29 cellular contexts compared by ENCODE assay signal in genomic region chr1:35847935-35848565, GRCh38. TPM values are rescaled to one million over a fixed set of nuclear protein-coding genes. Genes with fewer than 3 reads are reported as not detected.
DNase-seq lines count a peak whose midpoint lies in the region; ATAC-seq, FAIRE-seq and TF ChIP-seq lines count a peak whose summit lies in the region.
"Had no signal": no experiment of that assay in that cellular context is flagged by ENCODE, and none has a peak within 500 bp of the region (broad histone marks: within the 10 kb centered on the region; RNA-seq: fewer than 3 reads in every experiment).

No MANE protein-coding gene starts in this region.

- no peak overlapping the region for H2AFZ ChIP-seq in K562 (ENCODE audit: low read depth, low read length)
- H2AFZ ChIP-seq: GM23248, hepatocyte had no signal

- H3K9me3 ChIP-seq in K562 (replicated peaks; ENCODE audit: control insufficient read depth, insufficient read depth, low read depth, low read length) = no peaks in the 10 kb centered on the region
- H3K9me3 ChIP-seq in neutrophil = no peaks in the 10 kb centered on the region
- H3K9me3 ChIP-seq: breast epithelium, prostate gland, testis, vagina had no signal

- TF ChIP-seq RAD21 in K562 (CRISPR knock-in tag; conservative IDR thresholded peaks at IDR 0.05 in 1 of 2, IDR thresholded peaks at IDR 0.05 in 1 of 2) = no peak

- BruUV-seq in K562 (replicated peaks; lab: Mats Ljungman, UMichigan) = no TSS peak

- H3K27me3 ChIP-seq in K562 (ENCODE audit: control insufficient read depth in 2 of 2, insufficient read depth in 2 of 2, low read length in 2 of 2) (no peaks in the 10 kb centered on the region), neutrophil (no peaks in the 10 kb centered on the region)
- H3K27me3 ChIP-seq: breast epithelium, foreskin keratinocyte, hepatocyte, testis, vagina had no signal

- CTCF ChIA-PET in K562 (lab: Yijun Ruan, JAX; ENCODE audit: low intra/inter-chr PET ratio) = no interaction called here

- intact Hi-C loops in K562 (cut with micrococcal nuclease) = no loop called here

- no peak overlapping the region for H3K9ac ChIP-seq in K562 (ENCODE audit: insufficient read depth in 1 of 2, low read depth in 2 of 2, low read length in 2 of 2)
- H3K9ac ChIP-seq: GM23248, KMS-11 had no signal

- H4K20me1 ChIP-seq in K562 (replicated peaks; ENCODE audit: control insufficient read depth, insufficient read depth, low read length) = no peaks in the 10 kb centered on the region

- H3K79me2 ChIP-seq in K562 (ENCODE audit: control insufficient read depth, insufficient read depth, low read length) = no peaks in the 10 kb centered on the region
- H3K79me2 ChIP-seq: hepatocyte had no signal

- no peak overlapping the region for H3K27ac ChIP-seq in K562 (ENCODE audit: extremely low read depth, low read depth, low read length)
- peak overlapping the region; percentile 72 for H3K27ac ChIP-seq in neutrophil
- H3K27ac ChIP-seq: 22Rv1, breast epithelium, foreskin keratinocyte, GM23248, hepatocyte, KMS-11, prostate gland, testis, vagina, VCaP had no signal

- no peaks in the 10 kb centered on the region for H3K9me1 ChIP-seq in K562 (ENCODE audit: control insufficient read depth, insufficient read depth, low read length)

- TF ChIP-seq POLR2A in K562 (conservative IDR thresholded peaks at IDR 0.05) = no peak

- H3K4me1 ChIP-seq in K562 (replicated peaks in 1 of 2; ENCODE audit: control insufficient read depth in 2 of 2, insufficient read depth in 2 of 2, low read length in 2 of 2) (no peaks in the 10 kb centered on the region), neutrophil (ENCODE audit: control insufficient read depth in 1 of 2, insufficient read depth in 1 of 2, low read depth in 1 of 2, low read length in 1 of 2) (peaks cover 10 to 14% of the 10 kb centered on the region in 2 experiments)
- H3K4me1 ChIP-seq: foreskin keratinocyte, prostate gland had no signal

- no peak for ATAC-seq in K562
- ATAC-seq: CD8-positive, alpha-beta T cell; esophagus mucosa; foreskin keratinocyte; left lobe of liver had no signal

- in situ Hi-C loops in K562 (cut with MboI) = no loop called here

- POLR2A ChIA-PET in K562 (lab: Yijun Ruan, JAX) = interaction anchor here (1.0 to 1.6 kb wide), 2 partner anchors 17 to 45 kb away, joined by 5 read pairs; no protein-coding TSS in a partner anchor

- DNase-seq in NOMO-1 (lab: John Stamatoyannopoulos, UW; ENCODE audit: unreplicated experiment in 2 of 2) (peak; percentile 26 to 45), NOMO-1 treated with dmso at 0.1 percent for 144 hours (lab: John Stamatoyannopoulos, UW; ENCODE audit: unreplicated experiment) (no peak), MV-4-11 (lab: John Stamatoyannopoulos, UW) (peak; percentile 61), K562 (ENCODE audit: extremely low read depth in 1 of 4, low spot score in 3 of 4) (no peak), NCI-H524 (lab: John Stamatoyannopoulos, UW) (no peak), NCI-H1436 treated with DMSO at 0.1 percent for 48 hours (lab: John Stamatoyannopoulos, UW) (no peak), SHP77 (lab: John Stamatoyannopoulos, UW) (no peak)
- DNase-seq: activated CD4-positive, alpha-beta T cell treated with anti-CD3 and anti-CD28 coated beads, Interleukin-2, amount 50 U/mL, for 1 hour; activated naive CD4-positive, alpha-beta T cell treated with anti-CD3 and anti-CD28 coated beads for 36 hours; CD8-positive, alpha-beta T cell; effector memory CD4-positive, alpha-beta T cell; foreskin keratinocyte; GM23248; naive B cell; NCI-H1694 treated with DMSO at 0.1 percent for 48 hours; NCI-H524 treated with DMSO at 0.1 percent for 48 hours; NK-92 treated with Interleukin-12 subunit alpha and Interleukin-12 subunit beta, amount 100 ng/mL, for 24 hours; stimulated activated naive CD4-positive, alpha-beta T cell treated with Interleukin-2 at 50 U/mL for 16 hours; testis had no signal

- FAIRE-seq in K562 (lab: Jason Lieb, UNC) = no peak

- no peak for TF ChIP-seq EP300 in K562 (IDR thresholded peaks at IDR 0.05; ENCODE audit: low read length)

- TF ChIP-seq CTCF in K562 (IDR thresholded peaks at IDR 0.05 in 2 of 3, conservative IDR thresholded peaks at IDR 0.05 in 1 of 3; ENCODE audit: insufficient read depth in 2 of 3, low read depth in 1 of 3, low read length in 3 of 3) = no peak
- TF ChIP-seq CTCF in neutrophil (IDR thresholded peaks at IDR 0.05) = no peak

- H3K4me2 ChIP-seq in K562 (ENCODE audit: insufficient read depth, low read length) = no peak overlapping the region
- H3K4me2 ChIP-seq: hepatocyte, KMS-11 had no signal

- H3K36me3 ChIP-seq in K562 (ENCODE audit: control insufficient read depth, insufficient read depth, low read length) (no peaks in the 10 kb centered on the region; the same call in 2 of the 3 replicates), neutrophil (peaks cover 89% of the 10 kb centered on the region)
- H3K36me3 ChIP-seq: prostate gland had no signal

- no peak overlapping the region for H3K4me3 ChIP-seq in K562
- peak overlapping the region; percentile 5 to 6 for H3K4me3 ChIP-seq in neutrophil (ENCODE audit: low read depth in 1 of 2, low read length in 1 of 2)
- H3K4me3 ChIP-seq: breast epithelium, GM23248, hepatocyte, prostate gland, testis, vagina had no signal

- whole genome bisulfite sequencing in K562 (ENCODE audit: insufficient coverage, low coverage, missing lambda C conversion rate) = 72% methylated on average over 1 of the region's 1 CpG

TF ChIP-seq in K562, 482 proteins besides CTCF, POLR2A, EP300 and RAD21:
- TF ChIP-seq SPI1 (IDR thresholded peaks at IDR 0.05; ENCODE audit: borderline replicate concordance, low read depth, low read length) (0 out of 2 replicates have a peak, but pooled peaks have one; percentile 25), ZNF263 (CRISPR knock-in tag; IDR thresholded peaks at IDR 0.05; ENCODE audit: borderline replicate concordance) (no peak)

RNA-seq across cellular contexts. Expression of gene AGO1, which starts 35.0 kb away (rescaled TPM):
- total RNA-seq in K562 (2011; cell fraction: chromatin; rRNA removed; ENCODE audit: low replicate concordance) = 74.1 and 88.4 TPM in 2 replicates
- 28.0 and 34.0 TPM in 2 replicates for total RNA-seq in K562 (2011; cell fraction: nucleolus; rRNA removed)
- total RNA-seq in K562 (2011; cell fraction: nucleoplasm; rRNA removed) = 60.8 and 97.1 TPM in 2 replicates
- total RNA-seq in K562 (2014; rRNA removed) (26.0 and 30.2 TPM in 2 replicates), K562 (2014; rRNA removed; fragmentation: Illumina TruSeq; extraction: Trizol) (27.4 and 29.5 TPM in 2 replicates), K562 (2015; rRNA removed; fragmentation: Illumina TruSeq; extraction: Trizol) (26.1 and 26.5 TPM in 2 replicates), K562 (2021) (59.4 and 64.2 TPM in 2 replicates)
- polyA plus RNA-seq in K562 (2011; rRNA removed) (21.2 and 25.7 TPM in 2 replicates), K562 (2014; fragmentation: Illumina TruSeq; extraction: Trizol) (25.7 and 27.1 TPM in 2 replicates), K562 (2014; fragmentation: Nextera tagmentation; extraction: Ambion mirVana) (10 to 100 TPM in 1 of 2 experiments, 1 to 10 TPM in 1; 7.3 to 13.3 TPM), K562 (2014; rRNA removed) (20.8 and 21.2 TPM in 2 replicates)
- 23.0 and 25.9 TPM in 2 replicates for polyA plus RNA-seq in K562 (2011; cell fraction: cytosol; rRNA removed)
- polyA plus RNA-seq in K562 (2011; cell fraction: nucleus; rRNA removed) = 51.2 and 62.9 TPM in 2 replicates
- 12.8 and 19.1 TPM in 2 replicates for polyA plus RNA-seq in K562 (2012)
- polyA minus RNA-seq in K562 (2011; rRNA and poly(A)+ RNA removed) = 54.8 and 61.7 TPM in 2 replicates
- polyA minus RNA-seq in K562 (2011; cell fraction: cytosol; rRNA and poly(A)+ RNA removed) = 44.2 and 50.2 TPM in 2 replicates
- 21.4 and 34.9 TPM in 2 replicates for polyA minus RNA-seq in K562 (2011; cell fraction: nucleus; rRNA and poly(A)+ RNA removed)

RNA-seq across cellular contexts. Expression of gene AGO4, which starts 40.2 kb away (rescaled TPM):
- 17.2 and 26.4 TPM in 2 replicates for total RNA-seq in K562 (2011; cell fraction: chromatin; rRNA removed; ENCODE audit: low replicate concordance)
- total RNA-seq in K562 (2011; cell fraction: nucleolus; rRNA removed) = 9.3 and 16.1 TPM in 2 replicates
- 18.0 and 22.6 TPM in 2 replicates for total RNA-seq in K562 (2011; cell fraction: nucleoplasm; rRNA removed)
- total RNA-seq in K562 (2014; rRNA removed) (4.5 and 6.8 TPM in 2 replicates), K562 (2014; rRNA removed; fragmentation: Illumina TruSeq; extraction: Trizol) (10.5 and 10.7 TPM in 2 replicates), K562 (2015; rRNA removed; fragmentation: Illumina TruSeq; extraction: Trizol) (6.1 and 6.4 TPM in 2 replicates), K562 (2021) (6.8 and 8.5 TPM in 2 replicates)
- polyA plus RNA-seq in K562 (2011; rRNA removed) (9.3 and 11.6 TPM in 2 replicates), K562 (2014; fragmentation: Illumina TruSeq; extraction: Trizol) (8.8 and 13.4 TPM in 2 replicates), K562 (2014; fragmentation: Nextera tagmentation; extraction: Ambion mirVana) (1 to 10 TPM; 1.3 to 2.2 TPM), K562 (2014; rRNA removed) (6.5 and 8.1 TPM in 2 replicates)
- 10.7 and 11.3 TPM in 2 replicates for polyA plus RNA-seq in K562 (2011; cell fraction: cytosol; rRNA removed)
- 11.4 and 15.4 TPM in 2 replicates for polyA plus RNA-seq in K562 (2011; cell fraction: nucleus; rRNA removed)
- 7.3 and 10.0 TPM in 2 replicates for polyA plus RNA-seq in K562 (2012)
- polyA minus RNA-seq in K562 (2011; rRNA and poly(A)+ RNA removed) = 23.0 and 24.1 TPM in 2 replicates
- 9.9 and 11.2 TPM in 2 replicates for polyA minus RNA-seq in K562 (2011; cell fraction: cytosol; rRNA and poly(A)+ RNA removed)
- polyA minus RNA-seq in K562 (2011; cell fraction: nucleus; rRNA and poly(A)+ RNA removed) = 8.2 and 8.6 TPM in 2 replicates

Comparison
In these comparisons a context has a peak if more than half of its experiments do, and no peak if none do; other contexts are left out.
1. DNase-seq: peak in NOMO-1 (2 of 2) and MV-4-11 (single experiment); none in NOMO-1 treated with dmso at 0.1 percent for 144 hours (single experiment), K562 (0 of 4), NCI-H524 (0 of 2), NCI-H1436 treated with DMSO at 0.1 percent for 48 hours (single experiment) and SHP77 (0 of 2).